Comparison of ENCODE assay signal across 1 cellular context in the genomic region with DNA sequence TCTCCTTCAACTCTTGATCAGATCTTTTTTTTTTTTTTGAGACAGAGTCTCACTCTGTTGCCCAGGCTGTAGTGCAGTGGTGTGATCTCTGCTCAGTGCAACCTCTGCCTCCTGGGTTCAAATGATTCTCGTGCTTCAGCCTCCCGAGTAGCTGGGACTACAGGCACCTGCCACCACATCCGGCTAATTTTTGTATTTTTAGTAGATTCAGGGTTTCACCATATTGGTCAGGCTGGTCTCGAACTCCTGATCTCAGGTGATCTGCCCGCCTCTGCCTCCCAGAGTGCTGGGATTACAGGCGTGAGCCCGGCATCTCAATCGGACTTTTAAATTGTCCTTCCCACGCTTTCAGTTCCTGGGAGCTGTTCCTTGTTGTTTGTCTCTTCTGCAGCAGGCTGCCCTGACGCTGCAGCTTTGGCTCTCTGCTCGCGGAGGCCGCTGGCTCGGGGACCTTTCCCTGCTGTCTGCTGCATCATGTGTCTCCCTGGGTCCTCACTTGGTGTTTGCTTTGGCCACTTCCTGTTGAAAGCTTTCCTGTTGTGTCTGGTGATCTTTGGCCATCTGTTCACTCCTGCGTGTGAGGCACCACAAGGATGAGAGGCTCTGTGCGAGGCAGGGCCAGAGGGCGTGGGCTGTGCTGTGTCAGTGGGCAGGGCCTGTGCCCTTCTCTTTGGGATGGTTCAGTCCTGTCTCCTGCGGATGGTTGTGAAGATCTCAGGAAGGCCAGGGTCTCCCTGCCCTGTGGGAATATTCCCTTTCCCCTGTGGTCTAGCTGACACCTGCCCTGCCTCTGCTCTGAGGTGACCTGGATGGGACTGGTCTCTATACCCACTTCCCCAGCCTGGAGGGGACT.
A peak's percentile ranks its signal among the peaks of the same experiment; 100 is the strongest.
TF ChIP-seq lines count a peak whose summit lies in the region.

No MANE protein-coding gene starts in this region.

TF ChIP-seq in HepG2, 621 proteins besides CTCF, POLR2A, EP300 and RAD21 (continued from another document and continues in another):
- TF ChIP-seq SMARCC2 (IDR thresholded peaks at IDR 0.05) (no peak), NR2F1 (CRISPR knock-in tag; IDR thresholded peaks at IDR 0.05) (peak; percentile 53 to 75; a peak in 3 of 4 replicates), SALL2 (CRISPR knock-in tag; IDR thresholded peaks at IDR 0.05) (no peak), JARID2 (CRISPR knock-in tag; IDR thresholded peaks at IDR 0.05; ENCODE audit: insufficient replicate concordance) (no peak), NFKBIZ (CRISPR knock-in tag; IDR thresholded peaks at IDR 0.05) (peak; percentile 82), ELF1 (CRISPR knock-in tag; IDR thresholded peaks at IDR 0.05) (peak; percentile 92), SNAPC5 (CRISPR knock-in tag; IDR thresholded peaks at IDR 0.05; ENCODE audit: borderline replicate concordance) (no peak), REST (IDR thresholded peaks at IDR 0.05; ENCODE audit: borderline replicate concordance in 1 of 2, low read depth in 1 of 2, low read length in 2 of 2) (peak in 1 of 2 experiments; percentile 51; a peak in 1 of 4 replicates), ZNF205 (CRISPR knock-in tag; IDR thresholded peaks at IDR 0.05) (peak; percentile 82), KLF9 (CRISPR knock-in tag; IDR thresholded peaks at IDR 0.05; ENCODE audit: low read depth) (no peak), ZNF746 (CRISPR knock-in tag; IDR thresholded peaks at IDR 0.05) (peak; percentile 66; the same call in 1 of the 2 replicates), ZNF263 (CRISPR knock-in tag; IDR thresholded peaks at IDR 0.05) (peak; percentile 46; the same call in 1 of the 2 replicates), KDM5A (IDR thresholded peaks at IDR 0.05; ENCODE audit: borderline replicate concordance, low read length) (no peak), NFRKB (IDR thresholded peaks at IDR 0.05) (no peak), AKAP8 (CRISPR knock-in tag; IDR thresholded peaks at IDR 0.05) (peak; percentile 82; the same call in 1 of the 2 replicates), DNMT3B (CRISPR knock-in tag; conservative IDR thresholded peaks at IDR 0.05) (no peak; the same call in 1 of the 2 replicates), ZSCAN9 (CRISPR knock-in tag; IDR thresholded peaks at IDR 0.05; ENCODE audit: borderline replicate concordance) (peak; percentile 67; the same call in 1 of the 2 replicates), SMYD3 (CRISPR knock-in tag; IDR thresholded peaks at IDR 0.05) (peak; percentile 69; the same call in 1 of the 2 replicates), ZHX2 (IDR thresholded peaks at IDR 0.05; ENCODE audit: low read depth) (peak; percentile 11; the same call in 1 of the 2 replicates), ZHX2 (CRISPR knock-in tag; IDR thresholded peaks at IDR 0.05; ENCODE audit: borderline replicate concordance) (no peak), KLF6 (CRISPR knock-in tag; IDR thresholded peaks at IDR 0.05) (0 out of 2 replicates have a peak, but pooled peaks have one; percentile 72), SATB2 (CRISPR knock-in tag; IDR thresholded peaks at IDR 0.05) (no peak), ZMAT5 (CRISPR knock-in tag; IDR thresholded peaks at IDR 0.05; ENCODE audit: borderline replicate concordance, low read depth) (no peak), NFE2L1 (CRISPR knock-in tag; IDR thresholded peaks at IDR 0.05; ENCODE audit: borderline replicate concordance) (peak; percentile 86; the same call in 1 of the 2 replicates), ELF4 (CRISPR knock-in tag; IDR thresholded peaks at IDR 0.05; ENCODE audit: borderline replicate concordance) (peak; percentile 77; the same call in 1 of the 2 replicates), ELF3 (CRISPR knock-in tag; IDR thresholded peaks at IDR 0.05) (peak; percentile 99), GTF2F1 (IDR thresholded peaks at IDR 0.05; ENCODE audit: low read length) (no peak), ZNF280D (CRISPR knock-in tag; IDR thresholded peaks at IDR 0.05) (peak; percentile 93), ZNF264 (CRISPR knock-in tag; IDR thresholded peaks at IDR 0.05) (peak; percentile 95)
- TF ChIP-seq, protein P1, sequence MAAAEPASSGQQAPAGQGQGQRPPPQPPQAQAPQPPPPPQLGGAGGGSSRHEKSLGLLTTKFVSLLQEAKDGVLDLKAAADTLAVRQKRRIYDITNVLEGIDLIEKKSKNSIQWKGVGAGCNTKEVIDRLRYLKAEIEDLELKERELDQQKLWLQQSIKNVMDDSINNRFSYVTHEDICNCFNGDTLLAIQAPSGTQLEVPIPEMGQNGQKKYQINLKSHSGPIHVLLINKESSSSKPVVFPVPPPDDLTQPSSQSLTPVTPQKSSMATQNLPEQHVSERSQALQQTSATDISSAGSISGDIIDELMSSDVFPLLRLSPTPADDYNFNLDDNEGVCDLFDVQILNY (CRISPR knock-in tag; conservative IDR thresholded peaks at IDR 0.05) = no peak
- TF ChIP-seq, protein P2, sequence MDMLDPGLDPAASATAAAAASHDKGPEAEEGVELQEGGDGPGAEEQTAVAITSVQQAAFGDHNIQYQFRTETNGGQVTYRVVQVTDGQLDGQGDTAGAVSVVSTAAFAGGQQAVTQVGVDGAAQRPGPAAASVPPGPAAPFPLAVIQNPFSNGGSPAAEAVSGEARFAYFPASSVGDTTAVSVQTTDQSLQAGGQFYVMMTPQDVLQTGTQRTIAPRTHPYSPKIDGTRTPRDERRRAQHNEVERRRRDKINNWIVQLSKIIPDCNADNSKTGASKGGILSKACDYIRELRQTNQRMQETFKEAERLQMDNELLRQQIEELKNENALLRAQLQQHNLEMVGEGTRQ (IDR thresholded peaks at IDR 0.05; ENCODE audit: low read depth, low read length) = no peak
- TF ChIP-seq, protein P2 (CRISPR knock-in tag; IDR thresholded peaks at IDR 0.05; ENCODE audit: borderline replicate concordance) = peak; percentile 35; the same call in 1 of the 2 replicates
